In the genomic region with DNA sequence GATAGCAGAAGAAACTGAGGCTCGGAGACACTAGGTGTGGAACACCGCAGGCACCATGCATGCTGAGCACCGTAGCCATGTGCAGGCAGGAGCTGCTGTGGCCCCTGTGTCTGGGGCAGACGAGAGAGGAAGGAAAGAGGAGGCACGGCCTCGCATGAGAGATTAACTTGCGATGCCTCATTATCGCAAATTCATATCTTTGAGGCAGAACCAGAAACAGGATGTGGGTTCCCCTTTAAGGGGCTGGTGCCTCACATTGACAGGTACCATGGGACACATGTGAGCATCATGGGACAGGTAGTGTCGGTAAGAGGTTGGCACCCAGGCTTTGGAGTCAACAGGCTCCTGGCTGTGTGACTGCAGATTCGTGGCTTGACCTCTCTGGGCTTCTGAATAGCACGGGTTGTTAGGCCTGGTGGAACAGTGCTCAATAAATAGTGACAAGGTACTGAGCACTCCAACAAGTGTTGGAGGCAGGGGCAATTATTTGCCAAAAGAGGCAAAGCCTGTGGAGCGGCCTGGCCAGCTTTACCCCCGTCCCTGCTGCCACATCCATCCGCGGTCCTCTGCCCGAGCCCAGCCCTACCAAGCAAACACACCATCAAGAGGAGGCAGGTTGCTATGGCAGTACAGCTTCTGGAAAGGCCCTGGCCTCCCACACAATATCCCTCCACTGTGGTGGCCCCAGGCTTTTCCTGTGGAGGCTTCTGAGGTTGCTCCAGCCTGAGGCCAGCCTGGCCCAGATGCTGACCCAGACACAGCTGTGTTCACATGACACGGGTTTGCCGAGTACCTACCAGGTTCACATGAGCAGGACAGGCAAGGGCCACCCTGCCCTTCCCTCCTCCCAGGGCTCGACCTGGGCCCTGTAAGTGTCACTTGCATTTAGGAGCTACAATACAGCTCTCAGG, we compare ENCODE assay signal across 7 cellular contexts. TPM values are rescaled to one million over a fixed set of nuclear protein-coding genes. Genes with fewer than 3 reads are reported as not detected.
A peak's percentile ranks its signal among the peaks of the same experiment; 100 is the strongest.
DNase-seq lines count a peak whose midpoint lies in the region; ATAC-seq lines count a peak whose summit lies in the region.

No MANE protein-coding gene starts in this region.

- peak overlapping the region; percentile 2 for H4K8ac ChIP-seq in trophoblast cell (ENCODE audit: low read depth, low read length)

- H3K18ac ChIP-seq in trophoblast cell (ENCODE audit: low read length), result no peak overlapping the region

- H3K9me3 Mint-ChIP-seq in activated naive CD8-positive, alpha-beta T cell (ENCODE audit: low read depth), result no peaks in the 10 kb centered on the region

- peak overlapping the region; percentile 22 for H4K91ac ChIP-seq in trophoblast cell (ENCODE audit: low read depth, low read length)

- DNase-seq in SW480 (ENCODE audit: low spot score), result peak; percentile 21
- no peak for DNase-seq in trophoblast cell
- DNase-seq in NCI-H146 (lab: John Stamatoyannopoulos, UW), result no peak

- H3K4me2 ChIP-seq in trophoblast cell (ENCODE audit: low read length), result no peak overlapping the region

- H3K4me1 Mint-ChIP-seq in activated naive CD8-positive, alpha-beta T cell (ENCODE audit: low read depth), result peaks cover 92% of the 10 kb centered on the region

- H3K14ac ChIP-seq in trophoblast cell (ENCODE audit: low read length), result no peak overlapping the region

- H3K9me3 ChIP-seq in trophoblast cell (ENCODE audit: insufficient read depth, low read depth, low read length), result peaks cover 1% of the 10 kb centered on the region

- no peaks in the 10 kb centered on the region for H3K36me3 ChIP-seq in trophoblast cell (ENCODE audit: control insufficient read depth in 1 of 2, insufficient read depth in 2 of 2, low read length in 2 of 2)

- no peak overlapping the region for H2BK5ac ChIP-seq in trophoblast cell (ENCODE audit: low read depth, low read length, poor library complexity)

- no peak overlapping the region for H3K4me3 ChIP-seq in trophoblast cell (ENCODE audit: low read depth, low read length)

- H3K4me3 Mint-ChIP-seq in activated naive CD8-positive, alpha-beta T cell, result peak overlapping the region; percentile 77

- peak overlapping the region; percentile 97 for H3K27ac Mint-ChIP-seq in activated naive CD8-positive, alpha-beta T cell

- no peak overlapping the region for H3K9ac ChIP-seq in trophoblast cell (ENCODE audit: low read length)

- H3K27me3 ChIP-seq in trophoblast cell (ENCODE audit: insufficient read depth, low read length), result no peaks in the 10 kb centered on the region

- H4K12ac ChIP-seq in trophoblast cell (ENCODE audit: low read depth, low read length), result no peak overlapping the region

- H2BK12ac ChIP-seq in trophoblast cell (ENCODE audit: low read length), result peak overlapping the region; percentile 9

- H3K4me1 ChIP-seq in trophoblast cell (ENCODE audit: control insufficient read depth in 1 of 2, insufficient read depth in 2 of 2, low read length in 2 of 2), result peaks cover 4% of the 10 kb centered on the region in 2 experiments

- H3K79me1 ChIP-seq in trophoblast cell (ENCODE audit: low read length), result no peaks in the 10 kb centered on the region

- no CpG with 5 or more reads among the region's 19 CpGs for WGBS in trophoblast cell (ENCODE audit: extremely low coverage, insufficient coverage, insufficient read length)

- no peak overlapping the region for H2AK5ac ChIP-seq in trophoblast cell (ENCODE audit: low read length)

- ATAC-seq in GM21619 (IDR thresholded peaks at IDR 0.05; ENCODE audit: unreplicated experiment) (peak; percentile 48), HG02763 (IDR thresholded peaks at IDR 0.05; ENCODE audit: unreplicated experiment) (no peak), HG03135 (IDR thresholded peaks at IDR 0.05; ENCODE audit: unreplicated experiment) (no peak)

- no peak overlapping the region for H3K4ac ChIP-seq in trophoblast cell (ENCODE audit: low read depth, low read length)

- H3K36me3 Mint-ChIP-seq in activated naive CD8-positive, alpha-beta T cell, result peaks cover 2% of the 10 kb centered on the region

- no peaks in the 10 kb centered on the region for H3K79me2 ChIP-seq in trophoblast cell (ENCODE audit: control insufficient read depth, insufficient read depth, low read length, poor library complexity)

- no peak overlapping the region for H2AFZ ChIP-seq in trophoblast cell (ENCODE audit: insufficient read depth, low read length, poor library complexity)

- peak overlapping the region; percentile 40 for H3K27ac ChIP-seq in trophoblast cell (ENCODE audit: low read depth, low read length)

- no peak overlapping the region for H2BK120ac ChIP-seq in trophoblast cell (ENCODE audit: insufficient read depth, low read length, poor library complexity)

- no peak overlapping the region for H3K23ac ChIP-seq in trophoblast cell (ENCODE audit: low read length)

- H3K27me3 Mint-ChIP-seq in activated naive CD8-positive, alpha-beta T cell, result no peaks in the 10 kb centered on the region

RNA-seq across cellular contexts. Expression of gene NAIF1, which starts 40.6 kb away (rescaled TPM):
- 6.6 and 7.1 TPM in 2 replicates for polyA plus RNA-seq in trophoblast cell (2013)

RNA-seq across cellular contexts. Expression of gene SLC25A25, which starts 41.5 kb away (rescaled TPM):
- 10.2 and 11.5 TPM in 2 replicates for polyA plus RNA-seq in trophoblast cell (2013)

RNA-seq across cellular contexts. Expression of gene EEIG1, which starts 45.7 kb away (rescaled TPM):
- polyA plus RNA-seq in trophoblast cell (2013), result 131 and 139 TPM in 2 replicates
